ENCODE assay signal across 33 cellular contexts in genomic region chr3:4882548-4882947, GRCh38.
DNase-seq lines count a peak whose midpoint lies in the region; ATAC-seq, FAIRE-seq and TF ChIP-seq lines count a peak whose summit lies in the region.
"Had no signal": no experiment of that assay in that cellular context is flagged by ENCODE, and none has a peak within 500 bp of the region (broad histone marks: within the 10 kb centered on the region; RNA-seq: fewer than 3 reads in every experiment).

No MANE protein-coding gene starts in this region.

- no peak for DNase-seq in SK-N-SH
- DNase-seq in GM12892 (ENCODE audit: insufficient read length), result no peak
- DNase-seq in K562 (ENCODE audit: extremely low read depth in 1 of 4, low spot score in 3 of 4), result no peak
- DNase-seq in esophagus squamous epithelium (lab: John Stamatoyannopoulos, UW), result no peak
- DNase-seq in iPS-NIHi7 (ENCODE audit: extremely low spot score), result no peak
- DNase-seq in amygdala (lab: John Stamatoyannopoulos, UW), result no peak
- DNase-seq: 8988T; ACHN; AML-193; BE2C; C1 segment of cervical spinal cord; Caco-2; Calu3; CD4-positive, alpha-beta memory T cell; CD4-positive, alpha-beta T cell; CD4-positive, CD25-positive, alpha-beta regulatory T cell; CD8-positive, alpha-beta memory T cell; CD8-positive, alpha-beta T cell; COR-L47; DMS 273 treated with DMSO at 0.1 percent for 48 hours; DMS153; DMS53; DMS79; DMS79 treated with DMSO at 0.1 percent for 48 hours; DND-41; EL had no signal

- H3K9me3 ChIP-seq in SK-N-SH (no peaks in the 10 kb centered on the region), HEK293 (ENCODE audit: control insufficient read depth, insufficient read depth, low read depth, low read length) (no peaks in the 10 kb centered on the region), K562 (replicated peaks; ENCODE audit: control insufficient read depth, insufficient read depth, low read depth, low read length) (no peaks in the 10 kb centered on the region), esophagus squamous epithelium (no peaks in the 10 kb centered on the region)
- H3K9me3 ChIP-seq: A549, BE2C, BLaER1 had no signal

- TF ChIP-seq POLR2A in GM12892 (IDR thresholded peaks at IDR 0.05; ENCODE audit: low read depth, low read length) (no peak), K562 (conservative IDR thresholded peaks at IDR 0.05) (no peak), esophagus squamous epithelium (IDR thresholded peaks at IDR 0.05) (no peak)

- in situ Hi-C loops in K562 (cut with MboI), result no loop called here

- peak; percentile 9 for FAIRE-seq in GM12892 (lab: Jason Lieb, UNC)
- no peak for FAIRE-seq in K562 (lab: Jason Lieb, UNC)
- FAIRE-seq: A549, D721Med had no signal

- intact Hi-C loops in K562 (cut with micrococcal nuclease), result no loop called here
- intact Hi-C loops in esophagus squamous epithelium (cut with DNase I), result no loop called here

- TF ChIP-seq CTCF in SK-N-SH (IDR thresholded peaks at IDR 0.05), result no peak
- no peak for TF ChIP-seq CTCF in HEK293 (tag by site-specific recombination; IDR thresholded peaks at IDR 0.05)
- TF ChIP-seq CTCF in K562 (IDR thresholded peaks at IDR 0.05 in 2 of 3, conservative IDR thresholded peaks at IDR 0.05 in 1 of 3; ENCODE audit: insufficient read depth in 2 of 3, low read depth in 1 of 3, low read length in 3 of 3), result no peak
- TF ChIP-seq CTCF in esophagus squamous epithelium (IDR thresholded peaks at IDR 0.05), result no peak

- no peaks in the 10 kb centered on the region for H3K9me1 ChIP-seq in K562 (ENCODE audit: control insufficient read depth, insufficient read depth, low read length)

- H3K9ac ChIP-seq in SK-N-SH, result no peak overlapping the region
- no peak overlapping the region for H3K9ac ChIP-seq in K562 (ENCODE audit: insufficient read depth in 1 of 2, low read depth in 2 of 2, low read length in 2 of 2)
- H3K9ac ChIP-seq: BLaER1; BLaER1 treated with 17β-estradiol and CSF1 and Interleukin-3, amounts not matched to agents 10 nM and 100 nM had no signal

- H3K27ac ChIP-seq in SK-N-SH (ENCODE audit: low read depth in 2 of 2, low read length in 1 of 2), result no peak overlapping the region
- no peak overlapping the region for H3K27ac ChIP-seq in HEK293 (ENCODE audit: extremely low read depth, low read depth, low read length)
- no peak overlapping the region for H3K27ac ChIP-seq in K562 (ENCODE audit: extremely low read depth, low read depth, low read length)
- no peak overlapping the region for H3K27ac ChIP-seq in esophagus squamous epithelium
- H3K27ac ChIP-seq: 22Rv1; A549; BLaER1; BLaER1 treated with 17β-estradiol and CSF1 and Interleukin-3, amounts not matched to agents 10 nM and 100 nM had no signal

- no peak overlapping the region for H3K4me3 ChIP-seq in SK-N-SH (ENCODE audit: low read depth in 2 of 2, low read length in 1 of 2)
- H3K4me3 ChIP-seq in HEK293 (ENCODE audit: low read depth, low read length), result no peak overlapping the region
- no peak overlapping the region for H3K4me3 ChIP-seq in K562
- no peak overlapping the region for H3K4me3 ChIP-seq in esophagus squamous epithelium
- H3K4me3 ChIP-seq: A549; BLaER1; BLaER1 treated with 17β-estradiol and CSF1 and Interleukin-3, amounts not matched to agents 10 nM and 100 nM had no signal

- ATAC-seq in SK-N-SH treated with all-trans-retinoic acid at 6 μM for 48 hours (no peak), K562 (no peak)
- ATAC-seq: A549; CD8-positive, alpha-beta T cell had no signal

- no peaks in the 10 kb centered on the region for H3F3A ChIP-seq in SK-N-SH (replicated peaks; ENCODE audit: insufficient read depth)

- 85% methylated on average over 4 of the region's 4 CpGs for WGBS in SK-N-SH (ENCODE audit: low lambda C conversion rate)
- 73% methylated on average over 4 of the region's 4 CpGs for WGBS in K562 (ENCODE audit: insufficient coverage, low coverage, missing lambda C conversion rate)
- WGBS in esophagus squamous epithelium, 2 donors, result 93 to 98% methylated on average over 4 of the region's 4 CpGs

- BruUV-seq in K562 (replicated peaks; lab: Mats Ljungman, UMichigan), result no TSS peak

- H3K4me1 ChIP-seq in SK-N-SH (ENCODE audit: control insufficient read depth in 1 of 2, insufficient read depth in 2 of 2, low read depth in 1 of 2, low read length in 1 of 2), result no peaks in the 10 kb centered on the region
- H3K4me1 ChIP-seq in HEK293 (ENCODE audit: control insufficient read depth, insufficient read depth, low read length), result no peaks in the 10 kb centered on the region
- no peaks in the 10 kb centered on the region; a peak in 1 of 5 replicates for H3K4me1 ChIP-seq in K562 (replicated peaks in 1 of 2; ENCODE audit: control insufficient read depth in 2 of 2, insufficient read depth in 2 of 2, low read length in 2 of 2)
- H3K4me1 ChIP-seq in esophagus squamous epithelium, result peaks cover 0 to 10% (median 0%) of the 10 kb centered on the region in 3 donors
- H3K4me1 ChIP-seq: BE2C; BLaER1; BLaER1 treated with 17β-estradiol and CSF1 and Interleukin-3, amounts not matched to agents 10 nM and 100 nM; Caco-2 had no signal

- no peaks in the 10 kb centered on the region for H3K27me3 ChIP-seq in SK-N-SH (ENCODE audit: insufficient read depth)
- H3K27me3 ChIP-seq in K562 (ENCODE audit: control insufficient read depth in 2 of 2, insufficient read depth in 2 of 2, low read length in 2 of 2), result no peaks in the 10 kb centered on the region
- no peaks in the 10 kb centered on the region for H3K27me3 ChIP-seq in esophagus squamous epithelium
- H3K27me3 ChIP-seq: BE2C; BLaER1; BLaER1 treated with 17β-estradiol and CSF1 and Interleukin-3, amounts not matched to agents 10 nM and 100 nM had no signal

- no peak overlapping the region for H2AFZ ChIP-seq in SK-N-SH (ENCODE audit: low read depth)
- H2AFZ ChIP-seq in K562 (ENCODE audit: low read depth, low read length), result no peak overlapping the region

- TF ChIP-seq EP300 in SK-N-SH (IDR thresholded peaks at IDR 0.05; ENCODE audit: borderline replicate concordance in 1 of 2, low read depth in 1 of 2, low read length in 1 of 2) (no peak), K562 (IDR thresholded peaks at IDR 0.05; ENCODE audit: low read length) (no peak)

- H3K36me3 ChIP-seq in SK-N-SH (replicated peaks in 1 of 2; ENCODE audit: control insufficient read depth in 1 of 2, insufficient read depth in 2 of 2, low read length in 1 of 2) (no peaks in the 10 kb centered on the region), HEK293 (ENCODE audit: control insufficient read depth in 2 of 2, insufficient read depth in 1 of 2, low read length in 2 of 2) (no peaks in the 10 kb centered on the region), K562 (ENCODE audit: control insufficient read depth, insufficient read depth, low read length) (no peaks in the 10 kb centered on the region), esophagus squamous epithelium (no peaks in the 10 kb centered on the region)
- H3K36me3 ChIP-seq: BE2C; BLaER1; BLaER1 treated with 17β-estradiol and CSF1 and Interleukin-3, amounts not matched to agents 10 nM and 100 nM had no signal

- POLR2A ChIA-PET in SK-N-SH (lab: Yijun Ruan, JAX), result no interaction called here
- POLR2A ChIA-PET in HEK293 (lab: Yijun Ruan, JAX), result no interaction called here
- POLR2A ChIA-PET in K562 (lab: Yijun Ruan, JAX), result interaction anchor here (1.8 kb wide), 1 partner anchor 10 kb away, joined by 5 read pairs; no protein-coding TSS in a partner anchor

- TF ChIP-seq RAD21 in SK-N-SH (IDR thresholded peaks at IDR 0.05; ENCODE audit: low read length) (no peak), K562 (CRISPR knock-in tag; conservative IDR thresholded peaks at IDR 0.05 in 1 of 2, IDR thresholded peaks at IDR 0.05 in 1 of 2) (no peak)

- H3K4me2 ChIP-seq in SK-N-SH (no peak overlapping the region), K562 (ENCODE audit: insufficient read depth, low read length) (no peak overlapping the region)
- H3K4me2 ChIP-seq: A549; BLaER1; BLaER1 treated with 17β-estradiol and CSF1 and Interleukin-3, amounts not matched to agents 10 nM and 100 nM had no signal

- H3K9me2 ChIP-seq in SK-N-SH, result no peaks in the 10 kb centered on the region

- H4K20me1 ChIP-seq in SK-N-SH (ENCODE audit: insufficient read depth), result no peaks in the 10 kb centered on the region
- no peaks in the 10 kb centered on the region for H4K20me1 ChIP-seq in K562 (replicated peaks; ENCODE audit: control insufficient read depth, insufficient read depth, low read length)
- H4K20me1 ChIP-seq: BLaER1; BLaER1 treated with 17β-estradiol and CSF1 and Interleukin-3, amounts not matched to agents 10 nM and 100 nM had no signal

- H3K79me2 ChIP-seq in SK-N-SH (ENCODE audit: insufficient read depth) (no peaks in the 10 kb centered on the region), K562 (ENCODE audit: control insufficient read depth, insufficient read depth, low read length) (no peaks in the 10 kb centered on the region)

- CTCF ChIA-PET in SK-N-SH (lab: Yijun Ruan, JAX), result interaction anchor here (1.0 kb wide), 1 partner anchor 11 kb away, joined by 4 read pairs; no protein-coding TSS in a partner anchor
- CTCF ChIA-PET in HEK293 (lab: Yijun Ruan, JAX), result interaction anchor here (0.9 kb wide), 1 partner anchor 36 kb away, joined by 3 read pairs; no protein-coding TSS in a partner anchor
- CTCF ChIA-PET in K562 (lab: Yijun Ruan, JAX; ENCODE audit: low intra/inter-chr PET ratio), result no interaction called here

TF ChIP-seq in SK-N-SH treated with all-trans-retinoic acid at 6 μM for 48 hours, 23 proteins besides CTCF, POLR2A, EP300 and RAD21:
- TF ChIP-seq ISL1 (CRISPR knock-in tag; IDR thresholded peaks at IDR 0.05) (no peak), ZNF8 (CRISPR knock-in tag; IDR thresholded peaks at IDR 0.05) (peak; percentile 90), BACH2 (CRISPR knock-in tag; IDR thresholded peaks at IDR 0.05; ENCODE audit: borderline replicate concordance) (no peak)

TF ChIP-seq in SK-N-SH, 30 proteins besides CTCF, POLR2A, EP300 and RAD21 (continues in another document):
- no peak for TF ChIP-seq YY1 (IDR thresholded peaks at IDR 0.05; ENCODE audit: low read depth)

TF ChIP-seq in K562, 482 proteins besides CTCF, POLR2A, EP300 and RAD21 (continues in another document):
- TF ChIP-seq WHSC1 (IDR thresholded peaks at IDR 0.05; ENCODE audit: low read length), result no peak
- TF ChIP-seq TGIF2 (CRISPR knock-in tag; IDR thresholded peaks at IDR 0.05), result no peak
- TF ChIP-seq ZNF717 (CRISPR knock-in tag; IDR thresholded peaks at IDR 0.05), result no peak
- no peak for TF ChIP-seq FOXK2 (conservative IDR thresholded peaks at IDR 0.05 in 1 of 2, IDR thresholded peaks at IDR 0.05 in 1 of 2; ENCODE audit: low read depth in 2 of 2)
- no peak for TF ChIP-seq ZNF778 (CRISPR knock-in tag; IDR thresholded peaks at IDR 0.05)
- TF ChIP-seq GTF2E2 (tag; IDR thresholded peaks at IDR 0.05), result no peak
- peak; percentile 84 for TF ChIP-seq ZNF146 (CRISPR knock-in tag; IDR thresholded peaks at IDR 0.05; ENCODE audit: unreplicated experiment)
- no peak for TF ChIP-seq ZNF316 (IDR thresholded peaks at IDR 0.05)
- TF ChIP-seq MEF2D (tag; conservative IDR thresholded peaks at IDR 0.05; ENCODE audit: low read depth), result no peak
- TF ChIP-seq BCOR (IDR thresholded peaks at IDR 0.05), result peak; percentile 57
- no peak for TF ChIP-seq PHF8 (IDR thresholded peaks at IDR 0.05; ENCODE audit: borderline replicate concordance, low read length)
- 0 out of 4 replicates have a peak, but pooled peaks of 1 of the 2 experiments have one; percentile 34 for TF ChIP-seq KDM1A (IDR thresholded peaks at IDR 0.05)
- peak; percentile 58; the same call in 1 of the 2 replicates for TF ChIP-seq SMARCA5 (IDR thresholded peaks at IDR 0.05)
